ENCODE assay signal across 8 cellular contexts in genomic region chr22:30396871-30397655, GRCh38. TPM values are rescaled to one million over a fixed set of nuclear protein-coding genes. Genes with fewer than 3 reads are reported as not detected.
A peak's percentile ranks its signal among the peaks of the same experiment; 100 is the strongest.
DNase-seq lines count a peak whose midpoint lies in the region; ATAC-seq lines count a peak whose summit lies in the region.

Gene SEC14L2 (plus strand): TSS chr22:30397018. CDS start chr22:30397117, 99 bp downstream.

- intact Hi-C loops in aorta (cut with DNase I), result loop anchor here in 1 of 2 donors (1.0 kb wide), 1 partner anchor 26 kb away; no protein-coding TSS in a partner anchor

- peak within 1 kb of the TSS; percentile 80 to 94 (median 84) for H3K4me3 Mint-ChIP-seq in CD4-positive, CD25-positive, alpha-beta regulatory T cell

- DNase-seq in CD4-positive, CD25-positive, alpha-beta regulatory T cell, result peak; percentile 28 to 49 (median 38)
- peak; percentile 31 for DNase-seq in T1000 (lab: John Stamatoyannopoulos, UW)
- peak; percentile 80 for DNase-seq in astrocyte of the hippocampus (ENCODE audit: low read depth, low spot score)
- peak; percentile 75 for DNase-seq in hepatic stellate cell (ENCODE audit: low spot score)
- peak; percentile 75 for DNase-seq in putamen (ENCODE audit: low spot score)
- DNase-seq in aorta, result peak; percentile 83 to 92

- WGBS in HUES64, result under 1% methylated on average over 56 of the region's 56 CpGs
- 1% methylated on average over 48 to 56 of the region's 56 CpGs for WGBS in aorta, 2 donors

- H3K9me3 Mint-ChIP-seq in CD4-positive, CD25-positive, alpha-beta regulatory T cell, result peaks cover 0 to 1% (median 0%) of the 10 kb centered on the region in 7 donors

- peaks cover 5% of the 10 kb centered on the region for H3K27me3 ChIP-seq in CD4-positive, CD25-positive, alpha-beta regulatory T cell (ENCODE audit: control insufficient read depth, insufficient read depth, low read length)
- H3K27me3 ChIP-seq in HUES64 (ENCODE audit: insufficient read depth, low read length) (peaks cover 29% of the 10 kb centered on the region), aorta (ENCODE audit: control insufficient read depth in 1 of 2, insufficient read depth in 2 of 2, low read length in 1 of 2) (no peaks in the 10 kb centered on the region)

- H3K9me3 ChIP-seq in CD4-positive, CD25-positive, alpha-beta regulatory T cell (ENCODE audit: control insufficient read depth in 2 of 2, low read length in 2 of 2), result no peaks in the 10 kb centered on the region
- no peaks in the 10 kb centered on the region for H3K9me3 ChIP-seq in HUES64 (ENCODE audit: insufficient read depth, low read depth, low read length)
- H3K9me3 ChIP-seq in aorta (ENCODE audit: control insufficient read depth, low read length), result no peaks in the 10 kb centered on the region

- H3K4me1 Mint-ChIP-seq in CD4-positive, CD25-positive, alpha-beta regulatory T cell, result peaks cover 0 to 32% (median 20%) of the 10 kb centered on the region in 4 donors

- H3K27ac ChIP-seq in CD4-positive, CD25-positive, alpha-beta regulatory T cell (ENCODE audit: insufficient read depth, low read length, poor library complexity, severe bottlenecking), result no peak within 1 kb of the TSS
- H3K27ac ChIP-seq in HUES64 (ENCODE audit: low read depth, low read length), result no peak within 1 kb of the TSS
- H3K27ac ChIP-seq in aorta (ENCODE audit: low read depth in 1 of 2, low read length in 2 of 2), result no peak within 1 kb of the TSS

- H3K36me3 Mint-ChIP-seq in CD4-positive, CD25-positive, alpha-beta regulatory T cell, result no peaks in the 10 kb centered on the region

- H3K36me3 ChIP-seq in CD4-positive, CD25-positive, alpha-beta regulatory T cell (ENCODE audit: control insufficient read depth, insufficient read depth, low read length), result no peaks in the 10 kb centered on the region
- no peaks in the 10 kb centered on the region for H3K36me3 ChIP-seq in HUES64 (ENCODE audit: insufficient read depth, low read length)
- H3K36me3 ChIP-seq in aorta (ENCODE audit: control insufficient read depth in 1 of 2, insufficient read depth in 2 of 2, low read length in 1 of 2), result no peaks in the 10 kb centered on the region

- no peak within 1 kb of the TSS for H3K9ac ChIP-seq in HUES64 (ENCODE audit: low read depth, low read length)

- H3K4me1 ChIP-seq in CD4-positive, CD25-positive, alpha-beta regulatory T cell (ENCODE audit: control insufficient read depth, insufficient read depth, low read length, poor library complexity, severe bottlenecking), result peaks cover 27% of the 10 kb centered on the region
- H3K4me1 ChIP-seq in HUES64 (ENCODE audit: insufficient read depth, low read length) (peaks cover 17% of the 10 kb centered on the region), aorta (ENCODE audit: control insufficient read depth in 1 of 2, insufficient read depth in 2 of 2, low read length in 2 of 2) (peaks cover 0 to 2% of the 10 kb centered on the region in 2 donors)

- H3K27me3 Mint-ChIP-seq in CD4-positive, CD25-positive, alpha-beta regulatory T cell, result peaks cover 24% of the 10 kb centered on the region

- peak; percentile 35 to 60 for ATAC-seq in CD4-positive, CD25-positive, alpha-beta regulatory T cell (ENCODE audit: low read depth in 2 of 2)
- peak; percentile 76 for ATAC-seq in aorta (ENCODE audit: low FRiP score)
- ATAC-seq in GM19351 (IDR thresholded peaks at IDR 0.05; ENCODE audit: unreplicated experiment), result no peak

- peak within 1 kb of the TSS; percentile 38 to 76 (median 66) for H3K27ac Mint-ChIP-seq in CD4-positive, CD25-positive, alpha-beta regulatory T cell

- peak within 1 kb of the TSS; percentile 54 for H3K4me3 ChIP-seq in CD4-positive, CD25-positive, alpha-beta regulatory T cell (ENCODE audit: low read depth, low read length)
- H3K4me3 ChIP-seq in HUES64 (ENCODE audit: low read length), result peak within 1 kb of the TSS; percentile 74
- peak within 1 kb of the TSS; percentile 49 to 80 for H3K4me3 ChIP-seq in aorta (ENCODE audit: low read length in 2 of 2)

RNA-seq across cellular contexts. Expression of gene SEC14L2, which starts in this region (rescaled TPM):
- total RNA-seq in CD4-positive, CD25-positive, alpha-beta regulatory T cell, result 69.0 TPM
- 1 to 10 TPM; 3.1 to 5.8 (median 3.7) TPM for polyA plus RNA-seq in CD4-positive, CD25-positive, alpha-beta regulatory T cell
- polyA plus RNA-seq in HUES64 (2013, experiment 1 of 2), result 2.0 TPM
- polyA plus RNA-seq in HUES64 (2013, experiment 2 of 2), result 2.0 TPM
- 10 to 100 TPM; 11.8 to 14.7 TPM for total RNA-seq in aorta
- polyA plus RNA-seq in aorta, result 10 to 100 TPM; 12.6 to 13.3 TPM

Comparison
In these comparisons a context has a peak if more than half of its experiments do, and no peak if none do; other contexts are left out.
1. DNase-seq: peak in every context shown above with its lines; median percentile 88 in aorta; 80 in astrocyte of the hippocampus; 75 in hepatic stellate cell; 75 in putamen; 38 in CD4-positive, CD25-positive, alpha-beta regulatory T cell; 31 in T1000.